ENCODE assay signal across 15 cellular contexts in the genomic region with DNA sequence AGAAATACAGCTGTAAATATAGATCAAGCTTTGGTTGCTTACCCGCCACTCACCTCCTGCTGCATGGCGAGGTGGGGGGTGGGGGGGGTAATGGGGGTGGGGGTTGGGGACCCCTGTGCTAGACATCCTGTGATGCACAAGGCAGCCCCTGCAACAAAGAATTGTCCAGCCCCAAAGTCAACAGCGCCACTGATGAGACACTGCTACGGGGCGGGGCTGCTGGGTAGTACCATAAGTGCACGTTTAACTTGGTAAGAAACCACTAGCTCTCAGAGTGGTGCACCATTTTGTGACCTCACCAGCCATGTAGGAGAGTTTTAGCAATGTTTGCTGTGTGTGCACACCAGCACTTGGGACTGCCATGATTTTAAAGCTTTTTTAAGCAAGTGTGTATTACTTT. TPM values are rescaled to one million over a fixed set of nuclear protein-coding genes. Genes with fewer than 3 reads are reported as not detected.
DNase-seq lines count a peak whose midpoint lies in the region; ATAC-seq and TF ChIP-seq lines count a peak whose summit lies in the region.
"Had no signal": no experiment of that assay in that cellular context is flagged by ENCODE, and none has a peak within 500 bp of the region (broad histone marks: within the 10 kb centered on the region; RNA-seq: fewer than 3 reads in every experiment).

No MANE protein-coding gene starts in this region.

- no peak overlapping the region for H2AK5ac ChIP-seq in mesenchymal stem cell (ENCODE audit: low read length, severe bottlenecking)

- H3K9me3 ChIP-seq in heart right ventricle (peaks cover 0 to 21% (median 7%) of the 10 kb centered on the region in 11 donors), mesenchymal stem cell (ENCODE audit: control insufficient read depth, low read length) (peaks cover 12% of the 10 kb centered on the region)
- H3K9me3 ChIP-seq: Caco-2 had no signal

- H2BK15ac ChIP-seq in mesenchymal stem cell (ENCODE audit: low read depth, poor library complexity, severe bottlenecking) = no peak overlapping the region

- no peak overlapping the region for H3K18ac ChIP-seq in mesenchymal stem cell (ENCODE audit: low read depth in 1 of 2, low read length in 2 of 2)

- H3K14ac ChIP-seq in mesenchymal stem cell (ENCODE audit: low read length in 2 of 2) = no peak overlapping the region

- intact Hi-C loops in Right ventricle myocardium inferior (cut with DNase I) = no loop called here
- intact Hi-C loops in heart right ventricle (cut with DNase I) = no loop called here

- WGBS in heart right ventricle, 2 donors = 84 to 94% methylated on average over 6 of the region's 6 CpGs
- WGBS in mesenchymal stem cell = 95% methylated on average over 4 of the region's 6 CpGs

- H4K8ac ChIP-seq in mesenchymal stem cell (ENCODE audit: low read length) = no peak overlapping the region

- no peak overlapping the region for H2AFZ ChIP-seq in mesenchymal stem cell (ENCODE audit: low read depth, low read length)

- H3K36me3 ChIP-seq in heart right ventricle (no peaks in the 10 kb centered on the region), mesenchymal stem cell (ENCODE audit: control insufficient read depth in 1 of 2, insufficient read depth in 2 of 2, low read depth in 1 of 2, low read length in 2 of 2) (no peaks in the 10 kb centered on the region)
- H3K36me3 ChIP-seq: BLaER1 treated with 17β-estradiol and CSF1 and Interleukin-3, amounts not matched to agents 10 nM and 100 nM had no signal

- H3K4me2 ChIP-seq in mesenchymal stem cell (ENCODE audit: low read length, poor library complexity, severe bottlenecking) = no peak overlapping the region
- H3K4me2 ChIP-seq: A549; BLaER1 treated with 17β-estradiol and CSF1 and Interleukin-3, amounts not matched to agents 10 nM and 100 nM had no signal

- no peak for TF ChIP-seq CTCF in heart right ventricle (IDR thresholded peaks at IDR 0.05)

- H3K23ac ChIP-seq in mesenchymal stem cell (ENCODE audit: low read length in 2 of 2) = no peak overlapping the region

- H3K27me3 ChIP-seq in heart right ventricle (peaks cover 0 to 39% (median 32%) of the 10 kb centered on the region in 7 donors), mesenchymal stem cell (ENCODE audit: control insufficient read depth in 1 of 2, insufficient read depth in 1 of 2, low read length in 2 of 2) (peaks cover 0 to 10% of the 10 kb centered on the region in 2 experiments)
- H3K27me3 ChIP-seq: BLaER1 treated with 17β-estradiol and CSF1 and Interleukin-3, amounts not matched to agents 10 nM and 100 nM had no signal

- H3K9ac ChIP-seq in mesenchymal stem cell (ENCODE audit: low read length) = no peak overlapping the region
- H3K9ac ChIP-seq: BLaER1 treated with 17β-estradiol and CSF1 and Interleukin-3, amounts not matched to agents 10 nM and 100 nM had no signal

- peak overlapping the region; percentile 50 for H4K91ac ChIP-seq in mesenchymal stem cell (ENCODE audit: low read length)

- H3K27ac ChIP-seq in heart right ventricle = no peak overlapping the region
- no peak overlapping the region for H3K27ac ChIP-seq in mesenchymal stem cell (ENCODE audit: low read length, poor library complexity, severe bottlenecking)
- H3K27ac ChIP-seq: A549; BLaER1 treated with 17β-estradiol and CSF1 and Interleukin-3, amounts not matched to agents 10 nM and 100 nM; C4-2B had no signal

- H2BK5ac ChIP-seq in mesenchymal stem cell (ENCODE audit: low read depth, low read length, poor library complexity, severe bottlenecking) = no peak overlapping the region

- no peak overlapping the region for H2BK120ac ChIP-seq in mesenchymal stem cell (ENCODE audit: low read depth, low read length)

- H3K4me1 ChIP-seq in heart right ventricle (no peaks in the 10 kb centered on the region), mesenchymal stem cell (ENCODE audit: control insufficient read depth, insufficient read depth, low read depth, low read length) (no peaks in the 10 kb centered on the region)
- H3K4me1 ChIP-seq: Caco-2 had no signal

- no peaks in the 10 kb centered on the region for H3K79me1 ChIP-seq in mesenchymal stem cell (replicated peaks; ENCODE audit: low read length, poor library complexity, severe bottlenecking)

- no peak overlapping the region for H3K4ac ChIP-seq in mesenchymal stem cell (ENCODE audit: low read depth in 1 of 2, low read length in 2 of 2)

- ATAC-seq in Right ventricle myocardium inferior (no peak), heart right ventricle (no peak), GM21717 (IDR thresholded peaks at IDR 0.05; ENCODE audit: unreplicated experiment) (no peak)
- ATAC-seq: A549; CD8-positive, alpha-beta T cell had no signal

- no peak overlapping the region for H3K4me3 ChIP-seq in heart right ventricle
- H3K4me3 ChIP-seq in mesenchymal stem cell (ENCODE audit: insufficient read depth in 1 of 2, low read depth in 1 of 2, low read length in 2 of 2) = no peak overlapping the region
- H3K4me3 ChIP-seq: A549; BLaER1 treated with 17β-estradiol and CSF1 and Interleukin-3, amounts not matched to agents 10 nM and 100 nM had no signal

- H2BK12ac ChIP-seq in mesenchymal stem cell (ENCODE audit: low read length in 2 of 2) = no peak overlapping the region

- DNase-seq in Right ventricle myocardium inferior (ENCODE audit: missing footprints) = peak; percentile 51
- DNase-seq in heart right ventricle = no peak
- no peak for DNase-seq in mesenchymal stem cell
- DNase-seq in occipital lobe (lab: John Stamatoyannopoulos, UW) = no peak
- DNase-seq: AML-193; Caco-2; Calu3; CD4-positive, alpha-beta T cell; CD8-positive, alpha-beta T cell; DMS79 treated with DMSO at 0.1 percent for 48 hours; GF-D8 had no signal

RNA-seq across cellular contexts. Expression of a gene that starts 40.3 kb away (rescaled TPM):
- total RNA-seq in Right ventricle myocardium inferior (0.46 TPM), heart right ventricle (1 to 10 TPM in 4 of 10 donors, under 1 TPM in 6; 0.71 to 1.7 (median 0.94) TPM), occipital lobe (1.6 TPM)
- 1 to 10 TPM in 1 of 2 donors, under 1 TPM in 1; 0.70 to 1.6 TPM for polyA plus RNA-seq in heart right ventricle
- 0.95 TPM for polyA plus RNA-seq in mesenchymal stem cell (2013, experiment 1 of 2)
- polyA plus RNA-seq in mesenchymal stem cell (2013, experiment 2 of 2) = 0.90 TPM
